Comparison of ENCODE assay signal across 8 cellular contexts in the genomic region with DNA sequence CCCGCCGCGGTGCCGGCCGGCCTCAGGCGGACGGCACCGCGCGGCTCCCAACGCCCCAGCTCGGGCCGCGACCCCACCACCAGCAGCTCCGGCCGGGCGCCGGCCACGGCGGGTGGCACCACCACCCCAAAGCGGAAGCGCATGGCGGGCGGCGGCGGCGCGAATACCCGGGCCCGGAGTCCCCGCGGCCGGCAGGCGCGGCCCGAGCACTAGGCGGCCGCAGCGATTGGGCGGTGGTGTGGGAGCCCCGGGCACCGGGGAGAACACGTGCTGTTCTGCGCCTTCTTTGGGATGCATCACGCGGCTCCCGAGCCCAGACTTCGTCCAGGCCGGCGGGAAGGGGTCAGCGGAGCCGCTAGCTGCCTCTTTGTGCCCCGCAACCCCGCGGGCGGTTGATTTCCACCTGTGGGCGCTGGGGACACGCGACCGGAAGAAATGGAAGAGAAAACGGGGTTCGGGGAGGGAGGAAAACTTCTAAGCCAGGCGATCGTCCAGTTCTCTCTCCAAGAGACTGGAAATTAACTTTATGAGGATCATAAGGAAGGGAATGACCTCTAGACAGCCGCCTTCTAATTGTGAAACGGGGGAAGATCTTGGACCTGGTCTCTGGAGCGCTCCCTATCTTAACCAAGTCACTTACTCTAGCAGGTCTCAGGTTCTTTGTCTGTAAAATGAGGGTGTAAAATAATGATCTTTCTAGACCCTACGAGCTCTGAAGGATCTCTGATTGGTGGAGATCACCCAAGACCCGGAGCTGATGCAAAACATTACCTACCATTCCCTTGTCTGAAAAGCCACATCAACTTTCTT. TPM values are rescaled to one million over a fixed set of nuclear protein-coding genes. Genes with fewer than 3 reads are reported as not detected.
DNase-seq lines count a peak whose midpoint lies in the region; ATAC-seq and TF ChIP-seq lines count a peak whose summit lies in the region.

Gene EPM2A, minus strand, starts transcription at position 165 of the 810 bp plus-strand sequence. Its CDS starts 22 bp downstream, at position 143.

- dilution Hi-C loops in IMR-90 (cut with HindIII; ENCODE audit: low sequenced_read_pairs, unreplicated experiment): no loop called here

- no peaks in the 10 kb centered on the region for H4K20me1 ChIP-seq in DOHH2 (ENCODE audit: control insufficient read depth, insufficient read depth, low read depth, low read length)
- no peaks in the 10 kb centered on the region for H4K20me1 ChIP-seq in IMR-90 (ENCODE audit: insufficient read depth, low read length)
- no peaks in the 10 kb centered on the region for H4K20me1 ChIP-seq in neural progenitor cell (ENCODE audit: low read depth)

- peak within 1 kb of the TSS; percentile 98 for H3K27ac Mint-ChIP-seq in neural progenitor cell

- H2BK20ac ChIP-seq in IMR-90 (ENCODE audit: low read depth, low read length): no peak within 1 kb of the TSS

- peak within 1 kb of the TSS; percentile 55 for H3K14ac ChIP-seq in IMR-90 (replicated peaks; ENCODE audit: low read depth, low read length)

- H3K27ac ChIP-seq in DOHH2 (ENCODE audit: low read depth, low read length) (peak within 1 kb of the TSS; percentile 96), IMR-90 (ENCODE audit: insufficient read depth, low read length) (peak within 1 kb of the TSS; percentile 95), RWPE1 (peak within 1 kb of the TSS; percentile 97), neural progenitor cell (peak within 1 kb of the TSS; percentile 94), substantia nigra (ENCODE audit: low read depth, low read length, poor library complexity, severe bottlenecking) (peak within 1 kb of the TSS; percentile 89)

- H2BK120ac ChIP-seq in IMR-90 (ENCODE audit: low read depth, low read length): peak within 1 kb of the TSS; percentile 54

- H3K56ac ChIP-seq in IMR-90 (ENCODE audit: extremely low read depth, insufficient read depth, low read length): peak within 1 kb of the TSS; percentile 87

- peak within 1 kb of the TSS; percentile 89 for H2AK9ac ChIP-seq in IMR-90 (replicated peaks; ENCODE audit: low read depth, low read length, poor library complexity)

- H3K4me3 ChIP-seq in DOHH2 (ENCODE audit: low read length): peak within 1 kb of the TSS; percentile 93
- peak within 1 kb of the TSS; percentile 69 for H3K4me3 ChIP-seq in IMR-90 (ENCODE audit: insufficient read depth, low read depth, low read length)
- H3K4me3 ChIP-seq in foreskin fibroblast (ENCODE audit: low read depth in 1 of 2, low read length in 2 of 2): peak within 1 kb of the TSS; percentile 58 to 59
- peak within 1 kb of the TSS; percentile 54 for H3K4me3 ChIP-seq in neural progenitor cell

- peak; percentile 69 for TF ChIP-seq POLR2A in IMR-90 (IDR thresholded peaks at IDR 0.05; ENCODE audit: low read depth, low read length)

- ATAC-seq in GM21529 (IDR thresholded peaks at IDR 0.05; ENCODE audit: unreplicated experiment) (peak; percentile 77), IMR-90 (ENCODE audit: low read depth) (peak; percentile 83)

- H3K18ac ChIP-seq in IMR-90 (ENCODE audit: low read depth, low read length): peak within 1 kb of the TSS; percentile 59

- DNase-seq in IMR-90 (peak; percentile 78), RWPE1 (ENCODE audit: low spot score) (peak; percentile 80), foreskin fibroblast (peak; percentile 80 to 92), neural progenitor cell (ENCODE audit: low spot score) (peak; percentile 89), substantia nigra (lab: John Stamatoyannopoulos, UW) (peak; percentile 10 to 91 (median 77))
- peak; percentile 83 for DNase-seq in activated effector memory CD4-positive, alpha-beta T cell treated with anti-CD3 and anti-CD28 coated beads, Interleukin-2, amount 50 U/mL, for 16 hours

- peaks cover 3% of the 10 kb centered on the region for H3K36me3 Mint-ChIP-seq in neural progenitor cell

- peaks cover 4% of the 10 kb centered on the region for H3K27me3 Mint-ChIP-seq in neural progenitor cell (ENCODE audit: insufficient read depth, low read depth)

- no peaks in the 10 kb centered on the region; the same call in 1 of the 2 replicates for H3K9me1 ChIP-seq in IMR-90 (ENCODE audit: insufficient read depth, low read length)

- H3K79me1 ChIP-seq in IMR-90 (ENCODE audit: low read depth in 1 of 2, low read length in 2 of 2): peaks cover 2 to 3% of the 10 kb centered on the region in 2 experiments; a peak in 2 of 4 replicates

- BruUV-seq in IMR-90 (replicated peaks; lab: Mats Ljungman, UMichigan): TSS peak; percentile 91

- CTCF ChIA-PET in IMR-90 (lab: Yijun Ruan, JAX) (interaction anchor here (1.5 kb wide), 1 partner anchor 14 kb away, joined by 3 read pairs; no protein-coding TSS in a partner anchor), RWPE1 (lab: Yijun Ruan, JAX) (interaction anchor here (0.6 to 1.0 kb wide), 2 partner anchors 18 to 897 kb away, joined by 3 to 6 read pairs; no protein-coding TSS in a partner anchor)

- H3F3A ChIP-seq in DOHH2 (ENCODE audit: control insufficient read depth, insufficient read depth) (peaks cover 23% of the 10 kb centered on the region), neural progenitor cell (ENCODE audit: low read depth) (peaks cover 37% of the 10 kb centered on the region)

- peaks cover 19% of the 10 kb centered on the region for H3K36me3 ChIP-seq in DOHH2 (ENCODE audit: control insufficient read depth, low read length)
- H3K36me3 ChIP-seq in IMR-90 (ENCODE audit: control insufficient read depth, insufficient read depth, low read length): no peaks in the 10 kb centered on the region
- no peaks in the 10 kb centered on the region for H3K36me3 ChIP-seq in neural progenitor cell

- peak within 1 kb of the TSS; percentile 91; the same call in 1 of the 3 replicates for H2BK15ac ChIP-seq in IMR-90 (ENCODE audit: low read depth, low read length)

- peak within 1 kb of the TSS; percentile 83 for H3K23ac ChIP-seq in IMR-90 (ENCODE audit: low read depth, low read length)

- peak within 1 kb of the TSS; percentile 84 for H4K91ac ChIP-seq in IMR-90 (ENCODE audit: insufficient read depth, low read depth, low read length)

- H2AK5ac ChIP-seq in IMR-90 (ENCODE audit: low read depth, low read length): no peak within 1 kb of the TSS

- peaks cover 13% of the 10 kb centered on the region for H3K9me3 Mint-ChIP-seq in neural progenitor cell

- H3K9ac ChIP-seq in IMR-90 (ENCODE audit: low read depth, low read length): peak within 1 kb of the TSS; percentile 87
- H3K9ac ChIP-seq in neural progenitor cell: peak within 1 kb of the TSS; percentile 59

- H3K4me1 ChIP-seq in DOHH2 (ENCODE audit: control insufficient read depth, low read length) (peaks cover 36% of the 10 kb centered on the region), IMR-90 (ENCODE audit: control insufficient read depth, insufficient read depth, low read length) (no peaks in the 10 kb centered on the region), neural progenitor cell (peaks cover 20% of the 10 kb centered on the region)

- H3K4ac ChIP-seq in IMR-90 (ENCODE audit: low read depth, low read length): peak within 1 kb of the TSS; percentile 84

- 0% methylated on average over 52 of the region's 69 CpGs; no CpG with 5 or more reads in 1 of the 2 experiments for WGBS in IMR-90 (ENCODE audit: extremely low coverage in 2 of 2, insufficient read length in 1 of 2), 2 experiments

- in situ Hi-C loops in IMR-90 (cut with MboI; ENCODE audit: low sequenced_read_pairs): loop anchor here (5.0 to 25.0 kb wide), 2 partner anchors 77 to 152 kb away; partner anchors contain the start of gene FBXO30

- POLR2A ChIA-PET in IMR-90 (lab: Charles Lee; ENCODE audit: unreplicated experiment): interaction anchor here (0.5 kb wide), 1 partner anchor 444 kb away, joined by 3 read pairs; no protein-coding TSS in a partner anchor
- POLR2A ChIA-PET in RWPE1 (lab: Yijun Ruan, JAX; ENCODE audit: low non-redundant PET): interaction anchor here (0.5 to 2.2 kb wide), 8 partner anchors 8 to 811 kb away, joined by 3 to 17 read pairs (median 4); partner anchors contain the start of gene FBXO30

- no peaks in the 10 kb centered on the region for H3K27me3 ChIP-seq in DOHH2 (ENCODE audit: control insufficient read depth, low read length)
- no peaks in the 10 kb centered on the region for H3K27me3 ChIP-seq in IMR-90 (ENCODE audit: control insufficient read depth, insufficient read depth, low read length)
- no peaks in the 10 kb centered on the region for H3K27me3 ChIP-seq in neural progenitor cell

- H2BK5ac ChIP-seq in IMR-90 (ENCODE audit: low read depth, low read length, poor library complexity, severe bottlenecking): peak within 1 kb of the TSS; percentile 87

- peak within 1 kb of the TSS; percentile 67 to 81 for H4K8ac ChIP-seq in IMR-90 (ENCODE audit: low read depth in 2 of 2, low read length in 2 of 2)

- H2AFZ ChIP-seq in IMR-90 (replicated peaks; ENCODE audit: low read length, poor library complexity): peak within 1 kb of the TSS; percentile 95
- peak within 1 kb of the TSS; percentile 69 for H2AFZ ChIP-seq in neural progenitor cell (replicated peaks)

- intact Hi-C loops in IMR-90 (cut with micrococcal nuclease): loop anchor here (1.0 to 5.0 kb wide), 4 partner anchors 14 to 152 kb away; no protein-coding TSS in a partner anchor

- no peak for TF ChIP-seq RAD21 in IMR-90 (IDR thresholded peaks at IDR 0.05; ENCODE audit: low read length)

- H3K4me2 ChIP-seq in DOHH2 (ENCODE audit: low read length) (peak within 1 kb of the TSS; percentile 99), IMR-90 (ENCODE audit: low read depth, low read length) (peak within 1 kb of the TSS; percentile 96), neural progenitor cell (peak within 1 kb of the TSS; percentile 84)

- peaks cover 6% of the 10 kb centered on the region; the same call in 1 of the 2 replicates for H3K9me3 ChIP-seq in DOHH2 (ENCODE audit: control insufficient read depth, insufficient read depth, low read length)
- H3K9me3 ChIP-seq in IMR-90 (ENCODE audit: control insufficient read depth, insufficient read depth, low read length): no peaks in the 10 kb centered on the region
- H3K9me3 ChIP-seq in neural progenitor cell (ENCODE audit: low read depth): no peaks in the 10 kb centered on the region

- no peaks in the 10 kb centered on the region for H3K9me2 ChIP-seq in DOHH2 (replicated peaks; ENCODE audit: control insufficient read depth, low read length)

- TF ChIP-seq CTCF in DOHH2 (IDR thresholded peaks at IDR 0.05; ENCODE audit: low read depth, low read length, poor library complexity, severe bottlenecking) (no peak), IMR-90 (conservative IDR thresholded peaks at IDR 0.05; ENCODE audit: low read depth, low read length) (no peak; the same call in 1 of the 2 replicates), RWPE1 (conservative IDR thresholded peaks at IDR 0.05; ENCODE audit: low read depth) (no peak), foreskin fibroblast (IDR thresholded peaks at IDR 0.05; ENCODE audit: low read depth, low read length) (no peak), neural progenitor cell (IDR thresholded peaks at IDR 0.05) (no peak)

- peaks cover 19% of the 10 kb centered on the region for H3K4me1 Mint-ChIP-seq in neural progenitor cell

- H3K4me3 Mint-ChIP-seq in neural progenitor cell: peak within 1 kb of the TSS; percentile 93

- peak within 1 kb of the TSS; percentile 65 for H4K5ac ChIP-seq in IMR-90 (ENCODE audit: low read depth, low read length)

- H3K79me2 ChIP-seq in DOHH2 (ENCODE audit: control insufficient read depth, low read length): peaks cover 49% of the 10 kb centered on the region
- H3K79me2 ChIP-seq in neural progenitor cell (ENCODE audit: low read depth): peaks cover 16% of the 10 kb centered on the region

RNA-seq across cellular contexts. Expression of gene EPM2A, which starts in this region (rescaled TPM):
- total RNA-seq in IMR-90 (2012; rRNA removed) (3.9 and 4.5 TPM in 2 replicates), neural progenitor cell (ENCODE audit: low replicate concordance) (7.1 and 9.6 TPM in 2 replicates)
- polyA plus RNA-seq in IMR-90 (2012; rRNA removed): 2.1 and 2.4 TPM in 2 replicates
- 0.89 and 1.8 TPM in 2 replicates for polyA plus RNA-seq in IMR-90 (2012; cell fraction: cytosol; rRNA removed)
- polyA plus RNA-seq in IMR-90 (2012; cell fraction: nucleus; rRNA removed; ENCODE audit: low replicate concordance): 2.6 and 3.3 TPM in 2 replicates

Comparison
In these comparisons a context has a peak if more than half of its experiments do, and no peak if none do; other contexts are left out.
1. Peak in every context shown above with its lines: DNase-seq, ATAC-seq, H3K4me3 ChIP-seq and H3K27ac ChIP-seq.